9 cellular contexts compared by ENCODE assay signal in the genomic region with DNA sequence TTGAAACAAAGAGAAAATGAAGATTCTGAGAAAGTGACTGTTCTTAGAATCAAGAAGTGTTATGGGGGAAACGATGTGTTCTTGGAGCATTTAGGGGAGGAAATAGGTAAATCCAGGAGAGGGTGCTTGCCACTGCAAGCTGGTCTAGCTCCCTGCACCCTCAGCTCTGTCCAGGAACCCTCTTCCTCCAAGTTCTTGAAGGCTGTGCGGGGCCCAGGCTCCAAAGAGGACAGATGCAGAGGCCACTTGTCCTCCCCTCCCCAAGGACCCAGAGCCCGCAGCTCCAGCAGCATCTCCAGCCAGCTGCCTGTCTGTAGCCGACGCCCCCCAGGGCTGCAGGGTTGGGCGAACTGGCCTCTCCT.
DNase-seq lines count a peak whose midpoint lies in the region; ATAC-seq lines count a peak whose summit lies in the region.
"Had no signal": no experiment of that assay in that cellular context is flagged by ENCODE, and none has a peak within 500 bp of the region (broad histone marks: within the 10 kb centered on the region; RNA-seq: fewer than 3 reads in every experiment).

No MANE protein-coding gene starts in this region.

- no peaks in the 10 kb centered on the region for H3K36me3 Mint-ChIP-seq in activated naive CD8-positive, alpha-beta T cell treated with anti-CD3 and anti-CD28 coated beads, Interleukin-2, amount 10 ng/mL, durations not matched to agents 7 days and 5 days
- H3K36me3 Mint-ChIP-seq in activated naive CD8-positive, alpha-beta T cell treated with anti-CD3 and anti-CD28 coated beads for 36 hours = no peaks in the 10 kb centered on the region
- peaks cover 7% of the 10 kb centered on the region for H3K36me3 Mint-ChIP-seq in effector memory CD8-positive, alpha-beta T cell (ENCODE audit: insufficient read depth)
- H3K36me3 Mint-ChIP-seq in stimulated activated memory B cell treated with anti-CD40 and anti-IgM and Interleukin-4, amounts not matched to agents 10 μg/mL and 1 μg/mL and 100 μg/mL, for 72 hours = no peaks in the 10 kb centered on the region
- H3K36me3 Mint-ChIP-seq: type B pancreatic cell had no signal

- no peaks in the 10 kb centered on the region for H3K9me3 Mint-ChIP-seq in activated naive CD8-positive, alpha-beta T cell treated with anti-CD3 and anti-CD28 coated beads, Interleukin-2, amount 10 ng/mL, durations not matched to agents 7 days and 5 days
- H3K9me3 Mint-ChIP-seq in activated naive CD8-positive, alpha-beta T cell treated with anti-CD3 and anti-CD28 coated beads for 36 hours = no peaks in the 10 kb centered on the region
- H3K9me3 Mint-ChIP-seq in effector memory CD8-positive, alpha-beta T cell = no peaks in the 10 kb centered on the region
- no peaks in the 10 kb centered on the region for H3K9me3 Mint-ChIP-seq in stimulated activated memory B cell treated with anti-CD40 and anti-IgM and Interleukin-4, amounts not matched to agents 10 μg/mL and 1 μg/mL and 100 μg/mL, for 72 hours
- H3K9me3 Mint-ChIP-seq: type B pancreatic cell had no signal

- peaks cover 9% of the 10 kb centered on the region for H3K27me3 Mint-ChIP-seq in activated naive CD8-positive, alpha-beta T cell treated with anti-CD3 and anti-CD28 coated beads, Interleukin-2, amount 10 ng/mL, durations not matched to agents 7 days and 5 days
- H3K27me3 Mint-ChIP-seq in activated naive CD8-positive, alpha-beta T cell treated with anti-CD3 and anti-CD28 coated beads for 36 hours = peaks cover 3% of the 10 kb centered on the region
- peaks cover 9 to 21% of the 10 kb centered on the region in 2 donors for H3K27me3 Mint-ChIP-seq in effector memory CD8-positive, alpha-beta T cell
- peaks cover 12% of the 10 kb centered on the region for H3K27me3 Mint-ChIP-seq in stimulated activated memory B cell treated with anti-CD40 and anti-IgM and Interleukin-4, amounts not matched to agents 10 μg/mL and 1 μg/mL and 100 μg/mL, for 72 hours

- no peak overlapping the region for H3K27ac Mint-ChIP-seq in activated naive CD8-positive, alpha-beta T cell treated with anti-CD3 and anti-CD28 coated beads, Interleukin-2, amount 10 ng/mL, durations not matched to agents 7 days and 5 days
- no peak overlapping the region for H3K27ac Mint-ChIP-seq in activated naive CD8-positive, alpha-beta T cell treated with anti-CD3 and anti-CD28 coated beads for 36 hours
- H3K27ac Mint-ChIP-seq in effector memory CD8-positive, alpha-beta T cell = no peak overlapping the region
- H3K27ac Mint-ChIP-seq in stimulated activated memory B cell treated with anti-CD40 and anti-IgM and Interleukin-4, amounts not matched to agents 10 μg/mL and 1 μg/mL and 100 μg/mL, for 72 hours = no peak overlapping the region
- H3K27ac Mint-ChIP-seq: type B pancreatic cell had no signal

- H3K4me3 Mint-ChIP-seq in activated naive CD8-positive, alpha-beta T cell treated with anti-CD3 and anti-CD28 coated beads, Interleukin-2, amount 10 ng/mL, durations not matched to agents 7 days and 5 days = no peak overlapping the region
- H3K4me3 Mint-ChIP-seq in activated naive CD8-positive, alpha-beta T cell treated with anti-CD3 and anti-CD28 coated beads for 36 hours = no peak overlapping the region
- H3K4me3 Mint-ChIP-seq in effector memory CD8-positive, alpha-beta T cell = no peak overlapping the region
- no peak overlapping the region for H3K4me3 Mint-ChIP-seq in stimulated activated memory B cell treated with anti-CD40 and anti-IgM and Interleukin-4, amounts not matched to agents 10 μg/mL and 1 μg/mL and 100 μg/mL, for 72 hours
- H3K4me3 Mint-ChIP-seq: type B pancreatic cell had no signal

- POLR2A ChIA-PET in activated naive CD8-positive, alpha-beta T cell treated with anti-CD3 and anti-CD28 coated beads, Interleukin-2, amount 10 ng/mL, durations not matched to agents 7 days and 5 days (lab: Charles Lee) = no interaction called here

- H3K4me1 Mint-ChIP-seq in activated naive CD8-positive, alpha-beta T cell treated with anti-CD3 and anti-CD28 coated beads, Interleukin-2, amount 10 ng/mL, durations not matched to agents 7 days and 5 days = peaks cover 3% of the 10 kb centered on the region
- H3K4me1 Mint-ChIP-seq in activated naive CD8-positive, alpha-beta T cell treated with anti-CD3 and anti-CD28 coated beads for 36 hours = no peaks in the 10 kb centered on the region
- H3K4me1 Mint-ChIP-seq in effector memory CD8-positive, alpha-beta T cell (ENCODE audit: low read depth in 2 of 2) = no peaks in the 10 kb centered on the region
- peaks cover 10% of the 10 kb centered on the region for H3K4me1 Mint-ChIP-seq in stimulated activated memory B cell treated with anti-CD40 and anti-IgM and Interleukin-4, amounts not matched to agents 10 μg/mL and 1 μg/mL and 100 μg/mL, for 72 hours

- no peak for DNase-seq in activated naive CD8-positive, alpha-beta T cell treated with anti-CD3 and anti-CD28 coated beads, Interleukin-2, amount 10 ng/mL, durations not matched to agents 7 days and 5 days
- DNase-seq in activated naive CD8-positive, alpha-beta T cell treated with anti-CD3 and anti-CD28 coated beads for 36 hours = no peak
- DNase-seq in effector memory CD8-positive, alpha-beta T cell = no peak
- no peak for DNase-seq in NCI-H2107 (lab: John Stamatoyannopoulos, UW)
- no peak for DNase-seq in hepatic stellate cell (ENCODE audit: low spot score)
- no peak for DNase-seq in ureter (ENCODE audit: low spot score)

- ATAC-seq in activated naive CD8-positive, alpha-beta T cell treated with anti-CD3 and anti-CD28 coated beads, Interleukin-2, amount 10 ng/mL, durations not matched to agents 7 days and 5 days (ENCODE audit: low read depth) = peak; percentile 24
- peak; percentile 23 for ATAC-seq in HG03159 (IDR thresholded peaks at IDR 0.05; ENCODE audit: unreplicated experiment)
- ATAC-seq in effector memory CD8-positive, alpha-beta T cell (replicated peaks) = peak; percentile 29
- ATAC-seq in stimulated activated memory B cell treated with anti-CD40 and anti-IgM and Interleukin-4, amounts not matched to agents 10 μg/mL and 1 μg/mL and 100 μg/mL, for 72 hours = peak; percentile 6
